Comparison of ENCODE assay signal across 1 cellular context in genomic region chr2:69831354-69831905, GRCh38.
TF ChIP-seq lines count a peak whose summit lies in the region.

No MANE protein-coding gene starts in this region.

TF ChIP-seq in GM23338, 12 proteins besides CTCF, POLR2A, EP300 and RAD21 (continued from another document):
- TF ChIP-seq ZNF462 (CRISPR knock-in tag; IDR thresholded peaks at IDR 0.05) (no peak), EZH2 (IDR thresholded peaks at IDR 0.05; ENCODE audit: low read depth, unreplicated experiment) (no peak)
